In the genomic region with DNA sequence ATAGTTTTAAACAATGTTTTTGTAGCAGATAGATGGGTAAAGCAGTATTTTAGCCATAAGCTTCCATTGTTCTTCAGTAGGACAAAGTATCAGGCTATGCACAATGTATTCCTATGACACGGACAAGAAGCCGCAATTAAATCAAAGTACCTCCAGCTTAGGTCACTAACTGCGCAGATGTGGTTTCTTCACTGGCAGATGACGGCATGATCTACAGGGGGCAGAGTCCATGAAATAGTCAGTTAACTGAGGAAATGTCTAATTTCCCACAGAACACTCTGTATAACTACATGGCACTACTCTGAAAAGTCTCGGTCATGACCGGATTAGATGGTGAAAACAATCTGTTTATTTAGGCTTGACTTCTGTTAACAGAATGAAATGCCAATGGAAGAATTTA, we compare ENCODE assay signal across 8 cellular contexts.
"Had no signal": no experiment of that assay in that cellular context is flagged by ENCODE, and none has a peak within 500 bp of the region (broad histone marks: within the 10 kb centered on the region; RNA-seq: fewer than 3 reads in every experiment).

No MANE protein-coding gene starts in this region.

- DNase-seq: GDM1, GF-D8 had no signal

- FAIRE-seq: G401.6, GM12878, GM12891, GM12892, GM18507, GM19239 had no signal

- H3K4me3 ChIP-seq: GM12878 had no signal
